21 cellular contexts compared by ENCODE assay signal in genomic region chr1:12524266-12524665, GRCh38.
"Had no signal": no experiment of that assay in that cellular context is flagged by ENCODE, and none has a peak within 500 bp of the region (broad histone marks: within the 10 kb centered on the region; RNA-seq: fewer than 3 reads in every experiment).

No MANE protein-coding gene starts in this region.

- H3K4me3 Mint-ChIP-seq: memory B cell, natural killer cell had no signal

- H3K27ac Mint-ChIP-seq: memory B cell, natural killer cell had no signal

- H3K4me3 ChIP-seq: adrenal gland, body of pancreas, colonic mucosa, left ventricle myocardium inferior, thoracic aorta had no signal

- H3K36me3 ChIP-seq: adrenal gland, colonic mucosa, left ventricle myocardium inferior, thoracic aorta had no signal

- H3K36me3 Mint-ChIP-seq: memory B cell, natural killer cell had no signal

- H3K27ac ChIP-seq: colonic mucosa, left ventricle myocardium inferior, thoracic aorta, VCaP had no signal

- H3K4me1 Mint-ChIP-seq: memory B cell had no signal

- DNase-seq: activated CD4-positive, alpha-beta T cell treated with anti-CD3 and anti-CD28 coated beads for 4 hours; activated CD4-positive, alpha-beta T cell treated with anti-CD3 and anti-CD28 coated beads, Interleukin-2, amount 50 U/mL, for 4 hours; activated gamma-delta T cell treated with Interleukin-2 at 50 U/mL for 16 hours; activated T-cell treated with anti-CD3 and anti-CD28 coated beads for 4 hours; aorta; body of pancreas; colonic mucosa; effector CD8-positive, alpha-beta T cell; glutamatergic neuron; left ventricle myocardium inferior; natural killer cell; posterior cingulate gyrus; right cardiac atrium; stimulated activated CD4-positive, alpha-beta T cell treated with anti-CD3 and anti-CD28 coated beads, Interleukin-2, amount 100 ng/mL, for 48 hours; stimulated activated naive CD8-positive, alpha-beta T cell treated with anti-CD3 and anti-CD28 coated beads, Interleukin-15, Interleukin-2, amounts not matched to agents 100 U/mL and 50 U/mL, for 24 hours; trophoblast cell had no signal

- H3K9me3 ChIP-seq: adrenal gland, body of pancreas, colonic mucosa, left ventricle myocardium inferior, thoracic aorta had no signal

- H3K27me3 ChIP-seq: adrenal gland, body of pancreas, colonic mucosa had no signal

- H3K9me3 Mint-ChIP-seq: natural killer cell had no signal

- ATAC-seq: activated naive CD4-positive, alpha-beta T cell treated with anti-CD3 and anti-CD28 coated beads, Interleukin-2, amount 50 U/mL, for 72 hours; body of pancreas; natural killer cell; right cardiac atrium; stimulated activated naive CD8-positive, alpha-beta T cell treated with anti-CD3 and anti-CD28 coated beads, Interleukin-15, Interleukin-2, amounts not matched to agents 100 U/mL and 50 U/mL, for 24 hours had no signal
